17 cellular contexts compared by ENCODE assay signal in the genomic region with DNA sequence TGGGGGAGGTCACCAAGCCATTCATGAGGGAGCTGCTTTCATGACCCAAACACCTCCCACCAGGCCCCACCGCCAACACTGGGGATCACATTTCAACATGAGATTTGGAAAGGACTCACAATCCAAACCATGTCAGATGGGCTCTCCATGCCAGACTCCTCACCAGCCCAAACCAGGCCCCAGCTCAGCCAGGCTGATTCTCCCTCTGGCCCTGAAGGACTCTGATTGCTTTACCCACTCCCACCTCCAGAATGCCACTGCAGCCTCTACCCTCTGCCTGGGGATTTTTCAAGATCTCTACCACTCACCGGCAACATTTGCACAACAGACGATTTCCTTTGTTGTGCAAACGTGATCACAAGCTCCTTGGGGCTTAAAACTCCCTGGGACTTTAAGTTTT.
A peak's percentile ranks its signal among the peaks of the same experiment; 100 is the strongest.
DNase-seq lines count a peak whose midpoint lies in the region; ATAC-seq and TF ChIP-seq lines count a peak whose summit lies in the region.
"Had no signal": no experiment of that assay in that cellular context is flagged by ENCODE, and none has a peak within 500 bp of the region (broad histone marks: within the 10 kb centered on the region; RNA-seq: fewer than 3 reads in every experiment).

No MANE protein-coding gene starts in this region.

- no peak for TF ChIP-seq EP300 in stomach (IDR thresholded peaks at IDR 0.05)

- TF ChIP-seq POLR2A in stomach (IDR thresholded peaks at IDR 0.05) = no peak

- H3K4me3 ChIP-seq in BLaER1 (no peak overlapping the region), GM23338 (no peak overlapping the region), RWPE2 (ENCODE audit: severe bottlenecking) (no peak overlapping the region), stomach (no peak overlapping the region)
- H3K4me3 ChIP-seq: A549 had no signal

- peaks cover 65% of the 10 kb centered on the region for H3K4me1 ChIP-seq in BLaER1
- no peaks in the 10 kb centered on the region; the same call in 1 of the 2 replicates for H3K4me1 ChIP-seq in GM23338 (ENCODE audit: insufficient read depth)
- no peaks in the 10 kb centered on the region for H3K4me1 ChIP-seq in RWPE2 (ENCODE audit: insufficient read depth, poor library complexity, severe bottlenecking)
- H3K4me1 ChIP-seq in stomach = no peaks in the 10 kb centered on the region
- H3K4me1 ChIP-seq: A549 had no signal

- H3K36me3 ChIP-seq in BLaER1 (no peaks in the 10 kb centered on the region), GM23338 (ENCODE audit: insufficient read depth) (no peaks in the 10 kb centered on the region), RWPE2 (ENCODE audit: low read depth) (no peaks in the 10 kb centered on the region), stomach (no peaks in the 10 kb centered on the region)

- peaks cover 49% of the 10 kb centered on the region for H3K27me3 Mint-ChIP-seq in GM23338 (ENCODE audit: insufficient read depth, low read depth, poor library complexity)

- H4K20me1 ChIP-seq in BLaER1 (no peaks in the 10 kb centered on the region), GM23338 (replicated peaks; ENCODE audit: insufficient read depth) (no peaks in the 10 kb centered on the region)

- H3K4me3 Mint-ChIP-seq in GM23338 = no peak overlapping the region
- H3K4me3 Mint-ChIP-seq: CD8-positive, alpha-beta memory T cell had no signal

- H3K4me2 ChIP-seq in BLaER1 (peak overlapping the region; percentile 71), GM23338 (peak overlapping the region; percentile 48; the same call in 1 of the 2 replicates)
- H3K4me2 ChIP-seq: A549 had no signal

- intact Hi-C loops in stomach (cut with DNase I; ENCODE audit: low total_unique reads) = no loop called here

- H3K27me3 ChIP-seq in BLaER1 (no peaks in the 10 kb centered on the region), GM23338 (ENCODE audit: insufficient read depth) (peaks cover 44% of the 10 kb centered on the region), RWPE2 (ENCODE audit: insufficient read depth, poor library complexity, severe bottlenecking) (no peaks in the 10 kb centered on the region), stomach (peaks cover 0 to 12% (median 0%) of the 10 kb centered on the region in 3 donors)

- H3K27ac ChIP-seq in BLaER1 = peak overlapping the region; percentile 64
- no peak overlapping the region for H3K27ac ChIP-seq in GM23338 (ENCODE audit: low read depth)
- H3K27ac ChIP-seq in RWPE2 (ENCODE audit: poor library complexity, severe bottlenecking) = no peak overlapping the region
- H3K27ac ChIP-seq in stomach = no peak overlapping the region
- H3K27ac ChIP-seq: A549 had no signal

- no peaks in the 10 kb centered on the region for H3K9me2 ChIP-seq in GM23338 (ENCODE audit: insufficient read depth)

- 34 to 50% (median 37%) methylated on average over 4 of the region's 4 CpGs for WGBS in stomach, 5 donors

- no peak for TF ChIP-seq CTCF in GM23338 (conservative IDR thresholded peaks at IDR 0.05; ENCODE audit: low read depth in 2 of 2)
- TF ChIP-seq CTCF in RWPE2 (IDR thresholded peaks at IDR 0.05; ENCODE audit: poor library complexity, severe bottlenecking) = no peak
- no peak for TF ChIP-seq CTCF in stomach (IDR thresholded peaks at IDR 0.05)

- H3K36me3 Mint-ChIP-seq in GM23338 (ENCODE audit: low read depth) = no peaks in the 10 kb centered on the region; the same call in 1 of the 3 replicates
- H3K36me3 Mint-ChIP-seq: CD8-positive, alpha-beta memory T cell had no signal

- no peaks in the 10 kb centered on the region for H3K79me2 ChIP-seq in GM23338 (replicated peaks; ENCODE audit: insufficient read depth)

- H3K9me3 Mint-ChIP-seq in GM23338 = peaks cover 4% of the 10 kb centered on the region; the same call in 1 of the 3 replicates
- H3K9me3 Mint-ChIP-seq: CD8-positive, alpha-beta memory T cell had no signal

- no peaks in the 10 kb centered on the region for H3F3A ChIP-seq in GM23338 (replicated peaks; ENCODE audit: low read depth)

- peak; percentile 93 for ATAC-seq in GM23338
- ATAC-seq in RWPE2 (ENCODE audit: low read depth) = no peak
- ATAC-seq: A549, Panc1 had no signal

- no peak overlapping the region for H3K27ac Mint-ChIP-seq in GM23338

- H3K4me1 Mint-ChIP-seq in GM23338 = peaks cover 20% of the 10 kb centered on the region

- no peak overlapping the region for H2AFZ ChIP-seq in GM23338

- H3K9me3 ChIP-seq in BLaER1 (no peaks in the 10 kb centered on the region), RWPE2 (ENCODE audit: severe bottlenecking) (no peaks in the 10 kb centered on the region), stomach (no peaks in the 10 kb centered on the region)
- H3K9me3 ChIP-seq: A549 had no signal

- peak overlapping the region; percentile 45; the same call in 1 of the 2 replicates for H3K9ac ChIP-seq in BLaER1

- DNase-seq in GM23338 (ENCODE audit: low spot score) (peak; percentile 68), RWPE2 (ENCODE audit: low spot score) (peak; percentile 66), iPS-NIHi7 (ENCODE audit: extremely low spot score) (peak; percentile 62), stomach (no peak), HK-2 (ENCODE audit: unreplicated experiment) (no peak), SHP77 treated with DMSO at 0.1 percent for 48 hours (lab: John Stamatoyannopoulos, UW) (no peak), NCI-H446 treated with DMSO at 0.1 percent for 48 hours (lab: John Stamatoyannopoulos, UW) (no peak)
- DNase-seq: CD8-positive, alpha-beta memory T cell; HCEC 1CT; NCI-H1092; NCI-H1694 treated with DMSO at 0.1 percent for 48 hours; NCI-H446; NCI-H748 treated with DMSO at 0.1 percent for 48 hours; Right ventricle myocardium superior had no signal

TF ChIP-seq in GM23338, 12 proteins besides CTCF, POLR2A, EP300 and RAD21 (continues in another document):
- TF ChIP-seq EZH2 (IDR thresholded peaks at IDR 0.05; ENCODE audit: low read depth, unreplicated experiment) = no peak
- TF ChIP-seq, protein P1, sequence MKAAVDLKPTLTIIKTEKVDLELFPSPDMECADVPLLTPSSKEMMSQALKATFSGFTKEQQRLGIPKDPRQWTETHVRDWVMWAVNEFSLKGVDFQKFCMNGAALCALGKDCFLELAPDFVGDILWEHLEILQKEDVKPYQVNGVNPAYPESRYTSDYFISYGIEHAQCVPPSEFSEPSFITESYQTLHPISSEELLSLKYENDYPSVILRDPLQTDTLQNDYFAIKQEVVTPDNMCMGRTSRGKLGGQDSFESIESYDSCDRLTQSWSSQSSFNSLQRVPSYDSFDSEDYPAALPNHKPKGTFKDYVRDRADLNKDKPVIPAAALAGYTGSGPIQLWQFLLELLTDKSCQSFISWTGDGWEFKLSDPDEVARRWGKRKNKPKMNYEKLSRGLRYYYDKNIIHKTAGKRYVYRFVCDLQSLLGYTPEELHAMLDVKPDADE (IDR thresholded peaks at IDR 0.05) = no peak
- TF ChIP-seq, protein P2, sequence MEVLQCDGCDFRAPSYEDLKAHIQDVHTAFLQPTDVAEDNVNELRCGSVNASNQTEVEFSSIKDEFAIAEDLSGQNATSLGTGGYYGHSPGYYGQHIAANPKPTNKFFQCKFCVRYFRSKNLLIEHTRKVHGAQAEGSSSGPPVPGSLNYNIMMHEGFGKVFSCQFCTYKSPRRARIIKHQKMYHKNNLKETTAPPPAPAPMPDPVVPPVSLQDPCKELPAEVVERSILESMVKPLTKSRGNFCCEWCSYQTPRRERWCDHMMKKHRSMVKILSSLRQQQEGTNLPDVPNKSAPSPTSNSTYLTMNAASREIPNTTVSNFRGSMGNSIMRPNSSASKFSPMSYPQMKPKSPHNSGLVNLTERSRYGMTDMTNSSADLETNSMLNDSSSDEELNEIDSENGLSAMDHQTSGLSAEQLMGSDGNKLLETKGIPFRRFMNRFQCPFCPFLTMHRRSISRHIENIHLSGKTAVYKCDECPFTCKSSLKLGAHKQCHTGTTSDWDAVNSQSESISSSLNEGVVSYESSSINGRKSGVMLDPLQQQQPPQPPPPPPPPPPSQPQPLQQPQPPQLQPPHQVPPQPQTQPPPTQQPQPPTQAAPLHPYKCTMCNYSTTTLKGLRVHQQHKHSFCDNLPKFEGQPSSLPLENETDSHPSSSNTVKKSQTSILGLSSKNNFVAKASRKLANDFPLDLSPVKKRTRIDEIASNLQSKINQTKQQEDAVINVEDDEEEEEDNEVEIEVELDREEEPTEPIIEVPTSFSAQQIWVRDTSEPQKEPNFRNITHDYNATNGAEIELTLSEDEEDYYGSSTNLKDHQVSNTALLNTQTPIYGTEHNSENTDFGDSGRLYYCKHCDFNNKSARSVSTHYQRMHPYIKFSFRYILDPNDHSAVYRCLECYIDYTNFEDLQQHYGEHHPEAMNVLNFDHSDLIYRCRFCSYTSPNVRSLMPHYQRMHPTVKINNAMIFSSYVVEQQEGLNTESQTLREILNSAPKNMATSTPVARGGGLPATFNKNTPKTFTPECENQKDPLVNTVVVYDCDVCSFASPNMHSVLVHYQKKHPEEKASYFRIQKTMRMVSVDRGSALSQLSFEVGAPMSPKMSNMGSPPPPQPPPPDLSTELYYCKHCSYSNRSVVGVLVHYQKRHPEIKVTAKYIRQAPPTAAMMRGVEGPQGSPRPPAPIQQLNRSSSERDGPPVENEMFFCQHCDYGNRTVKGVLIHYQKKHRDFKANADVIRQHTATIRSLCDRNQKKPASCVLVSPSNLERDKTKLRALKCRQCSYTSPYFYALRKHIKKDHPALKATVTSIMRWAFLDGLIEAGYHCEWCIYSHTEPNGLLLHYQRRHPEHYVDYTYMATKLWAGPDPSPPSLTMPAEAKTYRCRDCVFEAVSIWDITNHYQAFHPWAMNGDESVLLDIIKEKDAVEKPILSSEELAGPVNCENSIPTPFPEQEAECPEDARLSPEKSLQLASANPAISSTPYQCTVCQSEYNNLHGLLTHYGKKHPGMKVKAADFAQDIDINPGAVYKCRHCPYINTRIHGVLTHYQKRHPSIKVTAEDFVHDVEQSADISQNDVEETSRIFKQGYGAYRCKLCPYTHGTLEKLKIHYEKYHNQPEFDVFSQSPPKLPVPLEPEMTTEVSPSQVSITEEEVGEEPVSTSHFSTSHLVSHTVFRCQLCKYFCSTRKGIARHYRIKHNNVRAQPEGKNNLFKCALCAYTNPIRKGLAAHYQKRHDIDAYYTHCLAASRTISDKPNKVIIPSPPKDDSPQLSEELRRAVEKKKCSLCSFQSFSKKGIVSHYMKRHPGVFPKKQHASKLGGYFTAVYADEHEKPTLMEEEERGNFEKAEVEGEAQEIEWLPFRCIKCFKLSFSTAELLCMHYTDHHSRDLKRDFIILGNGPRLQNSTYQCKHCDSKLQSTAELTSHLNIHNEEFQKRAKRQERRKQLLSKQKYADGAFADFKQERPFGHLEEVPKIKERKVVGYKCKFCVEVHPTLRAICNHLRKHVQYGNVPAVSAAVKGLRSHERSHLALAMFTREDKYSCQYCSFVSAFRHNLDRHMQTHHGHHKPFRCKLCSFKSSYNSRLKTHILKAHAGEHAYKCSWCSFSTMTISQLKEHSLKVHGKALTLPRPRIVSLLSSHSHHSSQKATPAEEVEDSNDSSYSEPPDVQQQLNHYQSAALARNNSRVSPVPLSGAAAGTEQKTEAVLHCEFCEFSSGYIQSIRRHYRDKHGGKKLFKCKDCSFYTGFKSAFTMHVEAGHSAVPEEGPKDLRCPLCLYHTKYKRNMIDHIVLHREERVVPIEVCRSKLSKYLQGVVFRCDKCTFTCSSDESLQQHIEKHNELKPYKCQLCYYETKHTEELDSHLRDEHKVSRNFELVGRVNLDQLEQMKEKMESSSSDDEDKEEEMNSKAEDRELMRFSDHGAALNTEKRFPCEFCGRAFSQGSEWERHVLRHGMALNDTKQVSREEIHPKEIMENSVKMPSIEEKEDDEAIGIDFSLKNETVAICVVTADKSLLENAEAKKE (CRISPR knock-in tag; IDR thresholded peaks at IDR 0.05) = no peak; the same call in 1 of the 2 replicates
- TF ChIP-seq POLR2AphosphoS5 (IDR thresholded peaks at IDR 0.05; ENCODE audit: low read depth) = no peak

Comparison
In these comparisons a context has a peak if more than half of its experiments do, and no peak if none do; other contexts are left out.
1. DNase-seq: peak in GM23338 (single experiment), RWPE2 (single experiment) and iPS-NIHi7 (single experiment); none in stomach (single experiment), HK-2 (single experiment), SHP77 treated with DMSO at 0.1 percent for 48 hours (single experiment) and NCI-H446 treated with DMSO at 0.1 percent for 48 hours (single experiment).